ENCODE assay signal across 22 cellular contexts in the genomic region with DNA sequence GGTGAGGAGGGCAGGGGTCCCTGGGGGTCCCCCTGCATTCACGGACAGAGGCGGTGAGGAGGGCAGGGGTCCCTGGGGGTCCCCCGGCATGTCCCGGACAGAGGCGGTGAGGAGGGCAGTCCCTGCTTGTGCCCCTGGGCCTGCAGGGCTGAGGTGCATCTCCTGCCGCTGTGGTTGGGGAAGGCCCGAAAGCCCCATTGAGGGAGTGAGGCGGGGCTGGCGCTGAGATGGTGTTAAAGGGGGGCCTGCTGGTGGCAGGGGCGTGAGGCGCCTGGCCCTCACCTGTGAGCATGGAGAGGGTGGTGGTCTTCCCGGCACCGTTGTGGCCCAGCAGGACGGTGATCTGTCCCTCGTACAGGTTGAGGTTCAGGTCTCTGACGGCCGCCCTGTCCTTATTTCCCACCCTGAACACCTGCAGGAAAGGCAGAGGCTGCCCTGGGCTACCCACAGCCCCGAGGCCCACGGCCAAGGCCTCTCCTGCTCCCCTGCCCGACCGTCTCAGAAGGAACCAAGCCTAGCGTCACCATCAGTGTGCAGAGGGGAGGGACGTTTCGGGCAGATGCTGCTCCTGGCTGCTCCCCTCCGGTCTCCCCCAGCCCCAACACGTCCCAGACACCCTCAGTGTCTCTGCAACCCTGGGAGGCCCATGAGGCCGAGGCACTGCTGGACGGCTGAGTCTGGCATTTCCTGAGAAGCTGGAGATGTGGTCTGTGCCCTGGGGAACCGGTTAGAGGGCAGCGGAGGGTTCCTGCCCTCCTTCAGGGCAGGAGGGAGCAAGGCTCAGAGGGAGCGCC.
"Had no signal": no experiment of that assay in that cellular context is flagged by ENCODE, and none has a peak within 500 bp of the region (broad histone marks: within the 10 kb centered on the region; RNA-seq: fewer than 3 reads in every experiment).

No MANE protein-coding gene starts in this region.

- H3K27me3 Mint-ChIP-seq: progenitor cell of endocrine pancreas had no signal

- H3K4me3 Mint-ChIP-seq: nephron progenitor cell had no signal

- DNase-seq: cortex of kidney; dorsolateral prefrontal cortex; effector CD8-positive, alpha-beta T cell; foreskin melanocyte; head of caudate nucleus; left cardiac atrium; left ventricle myocardium superior; mesenchymal stem cell; midbrain; nephron progenitor cell; pancreas; right cardiac atrium; stimulated activated CD4-positive, alpha-beta T cell treated with anti-CD3 and anti-CD28 coated beads, Interleukin-2, amount 100 ng/mL, for 48 hours; stimulated activated naive CD4-positive, alpha-beta T cell treated with Interleukin-2 at 50 U/mL for 16 hours; tibial artery had no signal

- H3K27ac Mint-ChIP-seq: nephron progenitor cell, progenitor cell of endocrine pancreas had no signal

- H3K4me3 ChIP-seq: dorsolateral prefrontal cortex, hepatocyte, lung, pancreas, smooth muscle cell, tibial artery, upper lobe of left lung, vagina had no signal

- H3K27ac ChIP-seq: dorsolateral prefrontal cortex, hepatocyte, neutrophil, pancreas, tibial artery, upper lobe of left lung, vagina had no signal

- ATAC-seq: left cardiac atrium, left ventricle myocardium superior, pancreas, right cardiac atrium had no signal

- H3K36me3 ChIP-seq: neutrophil, pancreas, vagina had no signal

- H3K9me3 Mint-ChIP-seq: nephron progenitor cell had no signal

- H3K27me3 ChIP-seq: dorsolateral prefrontal cortex, hepatocyte, neutrophil, pancreas, tibial artery, upper lobe of left lung, vagina had no signal

- H3K4me1 Mint-ChIP-seq: nephron progenitor cell had no signal

- H3K9me3 ChIP-seq: neutrophil, pancreas, tibial artery, upper lobe of left lung, vagina had no signal

- H3K4me1 ChIP-seq: pancreas, tibial artery, vagina had no signal
